Comparison of ENCODE assay signal across 22 cellular contexts in genomic region chr3:9194509-9195184, GRCh38. TPM values are rescaled to one million over a fixed set of nuclear protein-coding genes. Genes with fewer than 3 reads are reported as not detected.
DNase-seq lines count a peak whose midpoint lies in the region; ATAC-seq, FAIRE-seq and TF ChIP-seq lines count a peak whose summit lies in the region.
"Had no signal": no experiment of that assay in that cellular context is flagged by ENCODE, and none has a peak within 500 bp of the region (broad histone marks: within the 10 kb centered on the region; RNA-seq: fewer than 3 reads in every experiment).

No MANE protein-coding gene starts in this region.

- no peak overlapping the region for H2BK5ac ChIP-seq in H1 (ENCODE audit: low read depth, low read length)

- H3K36me3 Mint-ChIP-seq in activated naive CD8-positive, alpha-beta T cell treated with anti-CD3 and anti-CD28 coated beads, Interleukin-2, amount 50 U/mL, for 24 hours (ENCODE audit: low read depth) = no peaks in the 10 kb centered on the region
- H3K36me3 Mint-ChIP-seq: activated naive CD4-positive, alpha-beta T cell treated with anti-CD3 and anti-CD28 coated beads, Interleukin-2, amount 50 U/mL, for 24 hours; memory B cell had no signal

- H3K14ac ChIP-seq in H1 (ENCODE audit: insufficient read length) = no peak overlapping the region

- H3K27ac Mint-ChIP-seq in activated naive CD8-positive, alpha-beta T cell treated with anti-CD3 and anti-CD28 coated beads, Interleukin-2, amount 50 U/mL, for 24 hours = no peak overlapping the region
- H3K27ac Mint-ChIP-seq: activated CD4-positive, alpha-beta T cell treated with anti-CD3 and anti-CD28 coated beads, Interleukin-2, amount 10 ng/mL, durations not matched to agents 7 days and 5 days; activated naive CD4-positive, alpha-beta T cell treated with anti-CD3 and anti-CD28 coated beads, Interleukin-2, amount 50 U/mL, for 24 hours; memory B cell had no signal

- no peaks in the 10 kb centered on the region for H3K27me3 Mint-ChIP-seq in activated naive CD8-positive, alpha-beta T cell treated with anti-CD3 and anti-CD28 coated beads, Interleukin-2, amount 50 U/mL, for 24 hours
- H3K27me3 Mint-ChIP-seq: activated naive CD4-positive, alpha-beta T cell treated with anti-CD3 and anti-CD28 coated beads, Interleukin-2, amount 50 U/mL, for 24 hours had no signal

- no peak overlapping the region for H3K4me3 Mint-ChIP-seq in activated naive CD8-positive, alpha-beta T cell treated with anti-CD3 and anti-CD28 coated beads, Interleukin-2, amount 50 U/mL, for 24 hours
- H3K4me3 Mint-ChIP-seq: activated CD4-positive, alpha-beta T cell treated with anti-CD3 and anti-CD28 coated beads, Interleukin-2, amount 10 ng/mL, durations not matched to agents 7 days and 5 days; activated naive CD4-positive, alpha-beta T cell treated with anti-CD3 and anti-CD28 coated beads, Interleukin-2, amount 50 U/mL, for 24 hours; brain; memory B cell had no signal

- no peak overlapping the region for H3K23ac ChIP-seq in H1 (ENCODE audit: insufficient read length)

- H3K56ac ChIP-seq in H1 (replicated peaks; ENCODE audit: insufficient read length, low read depth, low read length) = no peak overlapping the region

- H3K27me3 ChIP-seq in H1 (replicated peaks in 1 of 4; ENCODE audit: control insufficient read depth in 3 of 4, extremely low read depth in 1 of 4, insufficient read depth in 3 of 4, low read length in 3 of 4) = no peaks in the 10 kb centered on the region

- peak overlapping the region; percentile 45; the same call in 1 of the 2 replicates for H4K8ac ChIP-seq in H1 (ENCODE audit: extremely low read depth, insufficient read depth, low read length)

- no peak overlapping the region for H2BK15ac ChIP-seq in H1 (ENCODE audit: low read length)

- H3K4me3 ChIP-seq in H1 (ENCODE audit: extremely low read depth in 1 of 4, insufficient read depth in 2 of 4, low read depth in 3 of 4, low read length in 4 of 4) = no peak overlapping the region
- H3K4me3 ChIP-seq: PC-9 had no signal

- no peak overlapping the region for H3K27ac ChIP-seq in H1 (ENCODE audit: low read depth, low read length)
- H3K27ac ChIP-seq: PC-9 had no signal

- H3K9me3 Mint-ChIP-seq in activated naive CD8-positive, alpha-beta T cell treated with anti-CD3 and anti-CD28 coated beads, Interleukin-2, amount 50 U/mL, for 24 hours = no peaks in the 10 kb centered on the region
- H3K9me3 Mint-ChIP-seq: activated CD4-positive, alpha-beta T cell treated with anti-CD3 and anti-CD28 coated beads, Interleukin-2, amount 10 ng/mL, durations not matched to agents 7 days and 5 days; activated naive CD4-positive, alpha-beta T cell treated with anti-CD3 and anti-CD28 coated beads, Interleukin-2, amount 50 U/mL, for 24 hours had no signal

- no peak overlapping the region for H4K5ac ChIP-seq in H1 (ENCODE audit: insufficient read length, low read depth, low read length)

- no peak overlapping the region for H4K91ac ChIP-seq in H1 (replicated peaks; ENCODE audit: insufficient read length, low read length)

- ATAC-seq in activated naive CD8-positive, alpha-beta T cell treated with anti-CD3 and anti-CD28 coated beads, Interleukin-2, amount 50 U/mL, for 24 hours = no peak

- H3K36me3 ChIP-seq in H1 (ENCODE audit: control insufficient read depth in 2 of 4, insufficient read depth in 4 of 4, low read length in 3 of 4) = no peaks in the 10 kb centered on the region

- no peak for TF ChIP-seq CTCF in H1 (IDR thresholded peaks at IDR 0.05; ENCODE audit: control extremely low read depth in 1 of 3, insufficient read depth in 1 of 3, low read depth in 1 of 3, low read length in 3 of 3)

- peak; percentile 57 for TF ChIP-seq EP300 in Ishikawa (IDR thresholded peaks at IDR 0.05; ENCODE audit: borderline replicate concordance)
- no peak for TF ChIP-seq EP300 in H1 (IDR thresholded peaks at IDR 0.05; ENCODE audit: borderline replicate concordance in 1 of 2, low read depth in 2 of 2, low read length in 2 of 2)

- no peak overlapping the region for H2BK120ac ChIP-seq in H1 (replicated peaks; ENCODE audit: low read depth, low read length)

- DNase-seq in COLO668 (lab: John Stamatoyannopoulos, UW; ENCODE audit: unreplicated experiment) = peak; percentile 78
- peak; percentile 38 for DNase-seq in NCI-H526 treated with DMSO at 0.1 percent for 48 hours (lab: John Stamatoyannopoulos, UW)
- no peak for DNase-seq in H1 (ENCODE audit: low read depth in 1 of 2, low spot score in 2 of 2)
- no peak for DNase-seq in NCI-H1694 treated with DMSO at 0.1 percent for 48 hours (lab: John Stamatoyannopoulos, UW)
- no peak for DNase-seq in activated naive CD8-positive, alpha-beta T cell treated with anti-CD3 and anti-CD28 coated beads, Interleukin-2, amount 50 U/mL, for 24 hours
- DNase-seq in urothelium cell line (ENCODE audit: low spot score) = no peak
- DNase-seq in nucleus accumbens (lab: John Stamatoyannopoulos, UW) = no peak
- DNase-seq: activated CD4-positive, alpha-beta T cell treated with anti-CD3 and anti-CD28 coated beads, Interleukin-2, amount 10 ng/mL, durations not matched to agents 7 days and 5 days; activated T-cell treated with anti-CD3 and anti-CD28 coated beads for 4 hours; dermis blood vessel endothelial cell; GDM1; H7; head of caudate nucleus; NCI-H446; PC-9; retina had no signal

- no peak overlapping the region for H2BK20ac ChIP-seq in H1 (ENCODE audit: low read length)

- H3K9ac ChIP-seq in H1 (replicated peaks in 1 of 4; ENCODE audit: extremely low read depth in 1 of 4, low read depth in 3 of 4, low read length in 3 of 4) = no peak overlapping the region

- H3K9me3 ChIP-seq in H1 (ENCODE audit: insufficient read depth in 2 of 2, low read depth in 1 of 2, low read length in 1 of 2) = no peaks in the 10 kb centered on the region

- H3K18ac ChIP-seq in H1 (ENCODE audit: extremely low read depth, low read length) = no peak overlapping the region

- CTCF ChIA-PET in H1 (lab: Charles Lee; ENCODE audit: partially characterized antibody) = interaction anchor here (0.7 to 1.9 kb wide), 2 partner anchors 108 to 127 kb away, joined by 3 to 4 read pairs; no protein-coding TSS in a partner anchor

- TF ChIP-seq POLR2A in H1 (IDR thresholded peaks at IDR 0.05; ENCODE audit: control extremely low read depth in 1 of 2, low read depth in 2 of 2, low read length in 2 of 2) = no peak

- H3K79me2 ChIP-seq in H1 (ENCODE audit: control insufficient read depth in 1 of 2, insufficient read depth in 2 of 2, low read length in 2 of 2) = no peaks in the 10 kb centered on the region

- H2BK12ac ChIP-seq in H1 (ENCODE audit: low read depth, low read length) = no peak overlapping the region

- FAIRE-seq in H1 (lab: Jason Lieb, UNC) = no peak
- no peak for FAIRE-seq in urothelium cell line (lab: Jason Lieb, UNC)
- FAIRE-seq: GM12892, HTR-8/SVneo had no signal

- no peaks in the 10 kb centered on the region for H4K20me1 ChIP-seq in H1 (replicated peaks in 1 of 2; ENCODE audit: control insufficient read depth in 1 of 2, insufficient read depth in 2 of 2, low read length in 2 of 2)

- H3K4me1 Mint-ChIP-seq in activated naive CD8-positive, alpha-beta T cell treated with anti-CD3 and anti-CD28 coated beads, Interleukin-2, amount 50 U/mL, for 24 hours = no peaks in the 10 kb centered on the region
- H3K4me1 Mint-ChIP-seq: activated CD4-positive, alpha-beta T cell treated with anti-CD3 and anti-CD28 coated beads, Interleukin-2, amount 10 ng/mL, durations not matched to agents 7 days and 5 days; activated naive CD4-positive, alpha-beta T cell treated with anti-CD3 and anti-CD28 coated beads, Interleukin-2, amount 50 U/mL, for 24 hours; memory B cell had no signal

- TF ChIP-seq RAD21 in Ishikawa (IDR thresholded peaks at IDR 0.05; ENCODE audit: low read depth) (no peak), H1 (IDR thresholded peaks at IDR 0.05 in 1 of 2, conservative IDR thresholded peaks at IDR 0.05 in 1 of 2; ENCODE audit: low read depth in 2 of 2, low read length in 2 of 2) (no peak)

- H2AFZ ChIP-seq in H1 (ENCODE audit: low read length) = no peak overlapping the region
- H2AFZ ChIP-seq: PC-9 had no signal

- no peak overlapping the region for H2AK5ac ChIP-seq in H1 (ENCODE audit: low read depth, low read length)

- WGBS in H1 (ENCODE audit: extremely low coverage in 1 of 2, insufficient coverage in 1 of 2, insufficient read length in 1 of 2, insufficient replicate concordance in 2 of 2, low coverage in 1 of 2, low lambda C conversion rate in 2 of 2, missing lambda C conversion rate in 1 of 2), 2 experiments = 91% methylated on average over 4 of the region's 4 CpGs; no CpG with 5 or more reads in 1 of the 2 experiments

- POLR2A ChIA-PET in H1 (lab: Charles Lee; ENCODE audit: partially characterized antibody) = interaction anchor here (0.5 to 1.5 kb wide), 3 partner anchors 8 to 194 kb away, joined by 3 read pairs; no protein-coding TSS in a partner anchor

- no peak overlapping the region for H3K4me2 ChIP-seq in H1 (ENCODE audit: insufficient read depth in 1 of 2, low read depth in 2 of 2, low read length in 2 of 2)
- H3K4me2 ChIP-seq: PC-9 had no signal

- H3K23me2 ChIP-seq in H1 (ENCODE audit: low read depth, low read length) = no peaks in the 10 kb centered on the region

- peaks cover 3 to 11% (median 6%) of the 10 kb centered on the region in 4 experiments; a peak in 4 of 7 replicates for H3K4me1 ChIP-seq in H1 (replicated peaks in 1 of 4; ENCODE audit: control insufficient read depth in 3 of 4, insufficient read depth in 4 of 4, low read length in 3 of 4)

- H3K79me1 ChIP-seq in H1 (ENCODE audit: low read depth, low read length) = no peaks in the 10 kb centered on the region

- H3K4ac ChIP-seq in H1 (replicated peaks; ENCODE audit: insufficient read length, low read depth, low read length) = no peak overlapping the region

TF ChIP-seq in Ishikawa, 13 proteins besides CTCF, POLR2A, EP300 and RAD21 (continues in another document):
- TF ChIP-seq TCF12 (IDR thresholded peaks at IDR 0.05; ENCODE audit: low read depth) (peak; percentile 78), CEBPB (IDR thresholded peaks at IDR 0.05) (no peak)

TF ChIP-seq in H1, 55 proteins besides CTCF, POLR2A, EP300 and RAD21 (continues in another document):
- TF ChIP-seq CHD2 (IDR thresholded peaks at IDR 0.05; ENCODE audit: low read length) (no peak), SAP30 (IDR thresholded peaks at IDR 0.05; ENCODE audit: insufficient read depth, insufficient replicate concordance, low read length) (no peak), SIN3A (conservative IDR thresholded peaks at IDR 0.05 in 1 of 2, IDR thresholded peaks at IDR 0.05 in 1 of 2; ENCODE audit: low read depth in 1 of 2, low read length in 2 of 2) (no peak)

RNA-seq across cellular contexts. Expression of gene SRGAP3, which starts 54.8 kb away (rescaled TPM):
- total RNA-seq in H1 (2021; fragmentation: NEBNext Ultra II Directional; extraction: Animal tissue kit (Norgen Biotek cat#: 25700)) = 9.4 and 11.4 TPM in 2 replicates
- 5.8 and 7.1 TPM in 2 replicates for polyA plus RNA-seq in H1 (2011; rRNA removed)
- polyA plus RNA-seq in H1 (2011; cell fraction: cytosol; rRNA removed) = 8.0 TPM
- polyA plus RNA-seq in H1 (2011; cell fraction: nucleus; rRNA removed) = 17.1 TPM
- polyA plus RNA-seq in H1 (2012, experiment 1 of 2) = 5.4 to 8.5 TPM (median 6.9 TPM) in 4 replicates
- 0.88 TPM for polyA plus RNA-seq in H1 (2012, experiment 2 of 2)
- polyA plus RNA-seq in H1 (2013, experiment 1 of 2) = 3.8 TPM
- 3.6 TPM for polyA plus RNA-seq in H1 (2013, experiment 2 of 2)
- polyA minus RNA-seq in H1 (2011; rRNA and poly(A)+ RNA removed) = 19.3 and 22.0 TPM in 2 replicates
- 7.9 TPM for polyA minus RNA-seq in H1 (2011; cell fraction: cytosol; rRNA and poly(A)+ RNA removed)
- 38.8 TPM for polyA minus RNA-seq in H1 (2011; cell fraction: nucleus; rRNA and poly(A)+ RNA removed)

Comparison
In these comparisons a context has a peak if more than half of its experiments do, and no peak if none do; other contexts are left out.
1. DNase-seq: peak in COLO668 (single experiment) and NCI-H526 treated with DMSO at 0.1 percent for 48 hours (single experiment); none in H1 (0 of 2), NCI-H1694 treated with DMSO at 0.1 percent for 48 hours (single experiment), activated naive CD8-positive, alpha-beta T cell treated with anti-CD3 and anti-CD28 coated beads, Interleukin-2, amount 50 U/mL, for 24 hours (single experiment), urothelium cell line (single experiment) and nucleus accumbens (0 of 56).